In genomic region chr7:2969398-2970306, GRCh38 we compare ENCODE assay signal across 23 cellular contexts.
"Had no signal": no experiment of that assay in that cellular context is flagged by ENCODE, and none has a peak within 500 bp of the region (broad histone marks: within the 10 kb centered on the region; RNA-seq: fewer than 3 reads in every experiment).

No MANE protein-coding gene starts in this region.

- H3K4me1 ChIP-seq: breast epithelium, heart right ventricle, pancreas, psoas muscle, right atrium auricular region, tibial artery had no signal

- H3K36me3 ChIP-seq: breast epithelium, heart right ventricle, neutrophil, pancreas, right atrium auricular region, tibial artery had no signal

- H3K27ac Mint-ChIP-seq: activated B cell treated with CpG ODN at 0.5 μM for 24 hours; activated CD4-positive, alpha-beta T cell treated with anti-CD3 and anti-CD28 coated beads, Interleukin-2, amount 10 ng/mL, durations not matched to agents 7 days and 5 days; activated naive CD8-positive, alpha-beta T cell treated with anti-CD3 and anti-CD28 coated beads, Interleukin-2, amount 10 ng/mL, durations not matched to agents 7 days and 5 days; activated T-helper 1 cell treated with anti-CD3 and anti-CD28 coated beads, Interleukin-12 subunit alpha, Interleukin-12 subunit beta, Interleukin-2, Interleukin-4 antibody, amounts not matched to agents 30 ng/mL and 10 ng/mL and 1 ng/mL, durations not matched to agents 14 hours and 24 hours and 36 hours; nephron; stimulated activated naive CD8-positive, alpha-beta T cell treated with anti-CD3 and anti-CD28 coated beads, Interleukin-15, Interleukin-2, amounts not matched to agents 100 ng/mL and 50 ng/mL, for 24 hours; T-helper 17 cell had no signal

- H3K27me3 ChIP-seq: breast epithelium, neutrophil, pancreas, right atrium auricular region had no signal

- H3K9me3 ChIP-seq: neutrophil, pancreas had no signal

- H3K27me3 Mint-ChIP-seq: activated B cell treated with CpG ODN at 0.5 μM for 24 hours; activated CD4-positive, alpha-beta T cell treated with anti-CD3 and anti-CD28 coated beads, Interleukin-2, amount 10 ng/mL, durations not matched to agents 7 days and 5 days; activated naive CD8-positive, alpha-beta T cell treated with anti-CD3 and anti-CD28 coated beads, Interleukin-2, amount 10 ng/mL, durations not matched to agents 7 days and 5 days; stimulated activated naive CD8-positive, alpha-beta T cell treated with anti-CD3 and anti-CD28 coated beads, Interleukin-15, Interleukin-2, amounts not matched to agents 100 ng/mL and 50 ng/mL, for 24 hours; T-helper 17 cell had no signal

- H3K4me3 Mint-ChIP-seq: activated B cell treated with CpG ODN at 0.5 μM for 24 hours; activated CD4-positive, alpha-beta T cell treated with anti-CD3 and anti-CD28 coated beads, Interleukin-2, amount 10 ng/mL, durations not matched to agents 7 days and 5 days; activated naive CD8-positive, alpha-beta T cell treated with anti-CD3 and anti-CD28 coated beads, Interleukin-2, amount 10 ng/mL, durations not matched to agents 7 days and 5 days; activated T-helper 1 cell treated with anti-CD3 and anti-CD28 coated beads, Interleukin-12 subunit alpha, Interleukin-12 subunit beta, Interleukin-2, Interleukin-4 antibody, amounts not matched to agents 30 ng/mL and 10 ng/mL and 1 ng/mL, durations not matched to agents 14 hours and 24 hours and 36 hours; nephron; stimulated activated naive CD8-positive, alpha-beta T cell treated with anti-CD3 and anti-CD28 coated beads, Interleukin-15, Interleukin-2, amounts not matched to agents 100 ng/mL and 50 ng/mL, for 24 hours; T-helper 17 cell had no signal

- H3K4me1 Mint-ChIP-seq: nephron had no signal

- DNase-seq: activated B cell treated with CpG ODN at 0.5 μM for 24 hours; activated CD4-positive, alpha-beta T cell treated with anti-CD3 and anti-CD28 coated beads, Interleukin-2, amount 10 ng/mL, durations not matched to agents 7 days and 5 days; activated gamma-delta T cell treated with Interleukin-2 at 50 U/mL for 16 hours; amniotic stem cell; heart right ventricle; midbrain; psoas muscle; stimulated activated CD4-positive, alpha-beta T cell treated with anti-CD3 and anti-CD28 coated beads, Interleukin-12 subunit alpha, Interleukin-12 subunit beta, amount 100 ng/mL, for 4 hours; stimulated activated CD4-positive, alpha-beta T cell treated with anti-CD3 and anti-CD28 coated beads, Interleukin-4, amount 100 ng/mL, for 4 hours; substantia nigra; SW 1271; T-helper 17 cell had no signal

- H3K27ac ChIP-seq: breast epithelium, epithelial cell of prostate, heart right ventricle, neutrophil, pancreas, psoas muscle, right atrium auricular region, tibial artery had no signal

- ATAC-seq: heart right ventricle, pancreas, psoas muscle, T-helper 17 cell had no signal

- H3K4me3 ChIP-seq: breast epithelium, heart right ventricle, lung, pancreas, psoas muscle, right atrium auricular region, tibial artery had no signal

- FAIRE-seq: pancreas had no signal
